1 cellular context compared by ENCODE assay signal in genomic region chr10:102796407-102797176, GRCh38.
TF ChIP-seq lines count a peak whose summit lies in the region.

No MANE protein-coding gene starts in this region.

TF ChIP-seq in SK-N-SH, 30 proteins besides CTCF, POLR2A, EP300 and RAD21 (continued from another document):
- no peak for TF ChIP-seq IRF3 (IDR thresholded peaks at IDR 0.05; ENCODE audit: low read depth, low read length)
- TF ChIP-seq REST (IDR thresholded peaks at IDR 0.05; ENCODE audit: low read depth, low read length) = no peak
- no peak for TF ChIP-seq FOSL2 (IDR thresholded peaks at IDR 0.05; ENCODE audit: borderline replicate concordance, low read depth)
- no peak for TF ChIP-seq MXI1 (IDR thresholded peaks at IDR 0.05; ENCODE audit: low read depth, low read length)
- TF ChIP-seq GATA2 (CRISPR knock-in tag; IDR thresholded peaks at IDR 0.05) = no peak
- TF ChIP-seq TEAD4 (IDR thresholded peaks at IDR 0.05; ENCODE audit: borderline replicate concordance, insufficient read depth) = no peak
